In genomic region chr5:969421-969839, GRCh38 we compare ENCODE assay signal across 1 cellular context.
TF ChIP-seq lines count a peak whose summit lies in the region.

No MANE protein-coding gene starts in this region.

TF ChIP-seq in WTC11, 78 proteins besides CTCF, POLR2A, EP300 and RAD21 (continued from another document):
- TF ChIP-seq AR (CRISPR knock-in tag; IDR thresholded peaks at IDR 0.05) = no peak
- no peak for TF ChIP-seq SMAD4 (CRISPR knock-in tag; IDR thresholded peaks at IDR 0.05)
- no peak for TF ChIP-seq ZNF121 (CRISPR knock-in tag; IDR thresholded peaks at IDR 0.05)
- TF ChIP-seq ZSCAN18 (CRISPR knock-in tag; IDR thresholded peaks at IDR 0.05) = no peak
